In the genomic region with DNA sequence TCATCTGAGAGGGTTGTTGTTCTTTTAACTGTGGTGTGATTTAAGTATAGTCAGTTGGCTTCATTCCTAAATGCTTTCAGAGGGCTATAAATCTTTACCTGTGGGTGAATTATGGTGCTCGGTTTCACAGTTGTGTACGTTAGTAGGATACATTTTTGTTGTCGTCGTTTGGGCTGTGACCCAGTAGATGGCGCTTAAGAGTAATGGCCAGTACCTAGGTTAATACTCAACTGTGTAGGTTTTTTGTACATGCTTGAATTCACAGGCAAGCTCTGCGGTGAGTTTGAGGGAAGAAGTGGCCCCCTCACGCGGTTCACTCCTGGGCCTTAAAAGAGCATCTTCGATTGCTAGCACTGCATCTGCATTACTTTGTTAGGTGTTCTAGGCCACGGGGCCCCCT, we compare ENCODE assay signal across 8 cellular contexts.
DNase-seq lines count a peak whose midpoint lies in the region; ATAC-seq and TF ChIP-seq lines count a peak whose summit lies in the region.
"Not testable (repeated sequence)": the region's sequence is repeated elsewhere in the genome, so short reads cannot be mapped to it uniquely, and the experiment has no call there.

No MANE protein-coding gene starts in this region.

- H3K9ac ChIP-seq in DND-41 (ENCODE audit: low read depth, low read length): not testable (repeated sequence)

- not testable (repeated sequence) for H3K36me3 ChIP-seq in DND-41 (ENCODE audit: insufficient read depth, low read length)

- not testable (repeated sequence) for H3K79me2 ChIP-seq in DND-41 (ENCODE audit: insufficient read depth, low read length)

- H3K4me3 Mint-ChIP-seq in chondrocyte (ENCODE audit: unreplicated experiment); type B pancreatic cell: not testable (repeated sequence)

- DNase-seq in DND-41: peak; percentile 23
- DNase-seq in NCI-H510A treated with DMSO at 0.1 percent for 48 hours (lab: John Stamatoyannopoulos, UW): peak; percentile 1
- not testable (repeated sequence) for DNase-seq in chondrocyte (ENCODE audit: low spot score); type B pancreatic cell (ENCODE audit: extremely low spot score, unreplicated experiment)
- peak; percentile 8 for DNase-seq in left kidney (ENCODE audit: low read depth, low spot score)

- H3K27me3 ChIP-seq in DND-41 (ENCODE audit: insufficient read depth, low read length, poor library complexity): not testable (repeated sequence)

- H3K27me3 Mint-ChIP-seq in chondrocyte (ENCODE audit: low read depth); type B pancreatic cell: not testable (repeated sequence)

- H3K4me3 ChIP-seq in DND-41 (ENCODE audit: low read depth in 1 of 2, low read length in 2 of 2): not testable (repeated sequence)

- H3K9me3 ChIP-seq in DND-41 (ENCODE audit: insufficient read depth, low read length, severe bottlenecking): not testable (repeated sequence)

- not testable (repeated sequence) for H3K9me3 Mint-ChIP-seq in chondrocyte (ENCODE audit: low read depth); type B pancreatic cell

- not testable (repeated sequence) for H3K4me2 ChIP-seq in DND-41 (ENCODE audit: insufficient read depth, low read length)

- not testable (repeated sequence) for H3K27ac ChIP-seq in DND-41 (ENCODE audit: low read length)

- TF ChIP-seq CTCF in DND-41 (IDR thresholded peaks at IDR 0.05; ENCODE audit: borderline replicate concordance, extremely low read depth, low read length, poor library complexity, severe bottlenecking) (peak; percentile 27), chondrocyte (IDR thresholded peaks at IDR 0.05) (peak; percentile 29), type B pancreatic cell (conservative IDR thresholded peaks at IDR 0.05) (peak; percentile 66)

- not testable (repeated sequence) for H3K4me1 Mint-ChIP-seq in chondrocyte (ENCODE audit: low read depth); type B pancreatic cell (ENCODE audit: unreplicated experiment)

- H4K20me1 ChIP-seq in DND-41 (ENCODE audit: insufficient read depth, low read length): not testable (repeated sequence)

- peak; percentile 73 for ATAC-seq in DND-41 (ENCODE audit: insufficient read depth, low read depth)
- peak; percentile 71 for ATAC-seq in GM21786 (IDR thresholded peaks at IDR 0.05; ENCODE audit: unreplicated experiment)
- peak; percentile 61 for ATAC-seq in HG03575 (IDR thresholded peaks at IDR 0.05; ENCODE audit: extremely low read depth, insufficient number of reproducible peaks, low FRiP score, unreplicated experiment)
- peak; percentile 70 for ATAC-seq in SK-N-SH treated with all-trans-retinoic acid at 6 μM for 48 hours

- not testable (repeated sequence) for H3K36me3 Mint-ChIP-seq in chondrocyte (ENCODE audit: low read depth); type B pancreatic cell

- not testable (repeated sequence) for H3K4me1 ChIP-seq in DND-41 (ENCODE audit: insufficient read depth, low read length)

- H3K27ac Mint-ChIP-seq in chondrocyte (ENCODE audit: unreplicated experiment); type B pancreatic cell: not testable (repeated sequence)

- H2AFZ ChIP-seq in DND-41 (ENCODE audit: low read depth, low read length): not testable (repeated sequence)
